ENCODE assay signal across 21 cellular contexts in the genomic region with DNA sequence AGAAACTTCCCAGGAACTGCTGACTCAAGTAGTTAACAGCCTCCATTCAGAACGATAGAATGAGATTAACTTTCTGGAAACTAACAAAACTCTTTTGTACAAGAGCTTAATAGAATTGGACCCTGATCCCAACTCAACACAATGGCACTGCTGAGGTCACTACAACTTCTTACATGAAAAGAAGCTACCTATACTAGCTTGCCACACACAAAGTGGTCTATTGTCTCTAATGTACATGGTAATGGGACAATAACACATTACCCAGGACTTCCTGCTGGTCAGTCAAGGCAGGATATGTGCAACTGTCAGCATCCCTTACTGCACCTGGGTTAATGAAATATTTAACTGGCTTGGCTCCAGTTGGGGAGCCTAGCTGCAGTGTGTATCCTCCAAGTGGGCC. TPM values are rescaled to one million over a fixed set of nuclear protein-coding genes. Genes with fewer than 3 reads are reported as not detected.
A peak's percentile ranks its signal among the peaks of the same experiment; 100 is the strongest.
DNase-seq lines count a peak whose midpoint lies in the region; ATAC-seq, FAIRE-seq and TF ChIP-seq lines count a peak whose summit lies in the region.
"Had no signal": no experiment of that assay in that cellular context is flagged by ENCODE, and none has a peak within 500 bp of the region (broad histone marks: within the 10 kb centered on the region; RNA-seq: fewer than 3 reads in every experiment).

No MANE protein-coding gene starts in this region.

- no peak overlapping the region for H3K4me3 ChIP-seq in left lung
- H3K4me3 ChIP-seq: A549, HAP-1 had no signal

- FAIRE-seq in GM19239 (lab: Jason Lieb, UNC), result peak; percentile 64
- FAIRE-seq: A549, G401.6, GM12892, H54 had no signal

- no peak for TF ChIP-seq CTCF in left lung (IDR thresholded peaks at IDR 0.05)

- H3K27ac ChIP-seq in left lung, result no peak overlapping the region
- H3K27ac ChIP-seq: A549 had no signal

- peak; percentile 6 for DNase-seq in NCI-H748 (lab: John Stamatoyannopoulos, UW; ENCODE audit: unreplicated experiment)
- no peak for DNase-seq in NCI-H748 treated with DMSO at 0.1 percent for 48 hours (lab: John Stamatoyannopoulos, UW)
- DNase-seq in COR-L47 (lab: John Stamatoyannopoulos, UW), result peak; percentile 10
- DNase-seq in GM19239 (ENCODE audit: insufficient read length, low spot score), result no peak
- DNase-seq in dermis blood vessel endothelial cell, result peak; percentile 3
- DNase-seq in left lung, result no peak
- DNase-seq: 8988T; ACHN; C1 segment of cervical spinal cord; Caco-2; CD4-positive, alpha-beta memory T cell; DMS153; DND-41; GOT3; HFFc6 had no signal

- H3K27me3 ChIP-seq in left lung, result no peaks in the 10 kb centered on the region

- H3K9me3 ChIP-seq in left lung, result no peaks in the 10 kb centered on the region
- H3K9me3 ChIP-seq: A549, Caco-2, HAP-1 had no signal

- peaks cover 0 to under 1% of the 10 kb centered on the region in 2 donors for H3K36me3 ChIP-seq in left lung

- H3K4me1 ChIP-seq in left lung, result no peaks in the 10 kb centered on the region
- H3K4me1 ChIP-seq: A549, Caco-2, HAP-1 had no signal

- intact Hi-C loops in left lung (cut with DNase I), result no loop called here

- ATAC-seq in GM21786 (IDR thresholded peaks at IDR 0.05; ENCODE audit: unreplicated experiment) (no peak), left lung (no peak)
- ATAC-seq: A549 had no signal

RNA-seq across cellular contexts. Expression of gene BRCC3, which starts 56.2 kb away (rescaled TPM):
- 17.4 and 28.9 TPM in 2 replicates for total RNA-seq in dermis blood vessel endothelial cell
- 10 to 100 TPM; 20.4 to 20.7 TPM for total RNA-seq in left lung

RNA-seq across cellular contexts. Expression of gene CMC4, which starts 56.5 kb away (rescaled TPM):
- total RNA-seq in dermis blood vessel endothelial cell (11.7 and 16.3 TPM in 2 replicates), left lung (1 to 10 TPM; 3.8 to 6.6 TPM)

RNA-seq across cellular contexts. Expression of gene MTCP1, which starts 56.5 kb away (rescaled TPM):
- 3.1 and 9.9 TPM in 2 replicates for total RNA-seq in dermis blood vessel endothelial cell
- 10 to 100 TPM; 11.5 to 13.1 TPM for total RNA-seq in left lung

Comparison
In these comparisons a context has a peak if more than half of its experiments do, and no peak if none do; other contexts are left out.
1. DNase-seq: peak in NCI-H748 (single experiment), COR-L47 (single experiment) and dermis blood vessel endothelial cell (single experiment); none in NCI-H748 treated with DMSO at 0.1 percent for 48 hours (single experiment), GM19239 (single experiment) and left lung (0 of 2).